In the genomic region with DNA sequence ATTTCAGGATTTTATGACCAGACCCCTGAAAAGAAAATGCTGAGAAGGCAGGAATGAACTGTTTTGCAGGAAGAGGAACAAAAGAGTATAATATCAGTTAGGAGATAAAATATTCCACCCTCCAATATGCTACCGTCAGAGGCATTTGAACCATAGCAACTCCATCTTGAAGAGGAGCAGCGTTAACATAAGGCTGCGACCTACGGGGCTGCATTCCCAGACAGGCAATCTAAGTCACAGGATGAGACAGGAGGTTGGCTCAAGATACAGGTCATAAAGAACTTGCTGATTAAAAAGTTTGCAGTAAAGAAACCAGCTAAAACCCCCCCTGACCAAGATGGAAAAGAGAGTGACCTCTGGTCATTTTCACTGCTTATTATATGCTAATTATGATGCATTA, we compare ENCODE assay signal across 34 cellular contexts. TPM values are rescaled to one million over a fixed set of nuclear protein-coding genes. Genes with fewer than 3 reads are reported as not detected.
"Had no signal": no experiment of that assay in that cellular context is flagged by ENCODE, and none has a peak within 500 bp of the region (broad histone marks: within the 10 kb centered on the region; RNA-seq: fewer than 3 reads in every experiment).

No MANE protein-coding gene starts in this region.

- H3K27me3 ChIP-seq: Peyer's patch, SJSA1 had no signal

- H3K4me3 ChIP-seq: Peyer's patch, SJSA1 had no signal

- H3K36me3 Mint-ChIP-seq: activated naive CD8-positive, alpha-beta T cell; brain; T-cell had no signal

- H3K9me3 Mint-ChIP-seq: activated naive CD4-positive, alpha-beta T cell treated with anti-CD3 and anti-CD28 coated beads for 36 hours; activated T-helper 17 cell treated with anti-CD3 and anti-CD28 coated beads, Interleukin-2, amount 50 U/mL, for 72 hours; brain; central memory CD8-positive, alpha-beta T cell; T-cell had no signal

- H3K4me1 Mint-ChIP-seq: activated T-helper 17 cell treated with anti-CD3 and anti-CD28 coated beads, Interleukin-2, amount 50 U/mL, for 72 hours; brain; central memory CD8-positive, alpha-beta T cell; T-cell had no signal

- H3K27ac ChIP-seq: Peyer's patch, SJSA1, VCaP had no signal

- H3K9me3 ChIP-seq: Peyer's patch, SJSA1 had no signal

- FAIRE-seq: astrocyte, TTC549 had no signal

- H3K4me3 Mint-ChIP-seq: activated naive CD4-positive, alpha-beta T cell treated with anti-CD3 and anti-CD28 coated beads for 36 hours; activated naive CD8-positive, alpha-beta T cell; activated T-helper 17 cell treated with anti-CD3 and anti-CD28 coated beads, Interleukin-2, amount 50 U/mL, for 72 hours; brain; central memory CD8-positive, alpha-beta T cell; T-cell had no signal

- DNase-seq: activated CD4-positive, alpha-beta T cell treated with anti-CD3 and anti-CD28 coated beads for 4 hours; activated CD4-positive, alpha-beta T cell treated with anti-CD3 and anti-CD28 coated beads, Interleukin-2, amount 50 U/mL, for 48 hours; activated gamma-delta T cell; activated naive CD4-positive, alpha-beta T cell treated with anti-CD3 and anti-CD28 coated beads for 36 hours; activated T-cell treated with anti-CD3 and anti-CD28 coated beads for 4 hours; activated T-cell treated with anti-CD3 and anti-CD28 coated beads, Interleukin-2, amount 50 U/mL, for 48 hours; amygdala; KG1; NCI-H1092; NCI-H1417; NCI-H1694; NCI-H2029; NCI-H2107; NCI-H2171 treated with DMSO at 0.1 percent for 48 hours; NCI-H226; NCI-H526; Peyer's patch; SHP77; T-cell; T-helper 2 cell; T1000 had no signal

- H3K36me3 ChIP-seq: Peyer's patch, SJSA1 had no signal

- H3K27ac Mint-ChIP-seq: activated naive CD4-positive, alpha-beta T cell treated with anti-CD3 and anti-CD28 coated beads for 36 hours; activated naive CD8-positive, alpha-beta T cell; activated T-helper 17 cell treated with anti-CD3 and anti-CD28 coated beads, Interleukin-2, amount 50 U/mL, for 72 hours; brain; T-cell had no signal

- H3K4me1 ChIP-seq: Peyer's patch, SJSA1 had no signal

- ATAC-seq: activated CD4-positive, CD25-positive, alpha-beta regulatory T cell treated with anti-CD3 and anti-CD28 coated beads, Interleukin-2, amount 50 U/mL, for 24 hours; activated T-helper 17 cell treated with anti-CD3 and anti-CD28 coated beads, Interleukin-2, amount 50 U/mL, for 72 hours; T-cell had no signal

RNA-seq across cellular contexts. Expression of gene CCDC39, which starts 22.9 kb away (rescaled TPM):
- total RNA-seq: activated CD8-positive, alpha-beta memory T cell treated with anti-CD3 and anti-CD28 coated beads for 36 hours; activated naive CD4-positive, alpha-beta T cell treated with anti-CD3 and anti-CD28 coated beads for 36 hours; activated T-helper 17 cell treated with anti-CD3 and anti-CD28 coated beads, Interleukin-2, amount 50 U/mL, for 72 hours; astrocyte; LHCN-M2; M059J; NCI-H460; Peyer's patch; SJSA1; T-cell had no signal
